ENCODE assay signal across 25 cellular contexts in genomic region chr18:43001821-43002220, GRCh38.
DNase-seq lines count a peak whose midpoint lies in the region; ATAC-seq and TF ChIP-seq lines count a peak whose summit lies in the region.
"Had no signal": no experiment of that assay in that cellular context is flagged by ENCODE, and none has a peak within 500 bp of the region (broad histone marks: within the 10 kb centered on the region; RNA-seq: fewer than 3 reads in every experiment).

No MANE protein-coding gene starts in this region.

- H3K9me3 Mint-ChIP-seq in effector memory CD8-positive, alpha-beta T cell: peaks cover 7 to 26% of the 10 kb centered on the region in 2 donors

- no peak overlapping the region for H3K4me3 Mint-ChIP-seq in effector memory CD8-positive, alpha-beta T cell
- H3K4me3 Mint-ChIP-seq: B cell, CD14-positive monocyte, H9, IgD-negative memory B cell had no signal

- no peak overlapping the region for H3K9ac ChIP-seq in mesenchymal stem cell (ENCODE audit: low read length)
- H3K9ac ChIP-seq: SK-N-SH had no signal

- ATAC-seq in effector memory CD8-positive, alpha-beta T cell (replicated peaks): no peak
- ATAC-seq: A549 had no signal

- H3K4me2 ChIP-seq in mesenchymal stem cell (ENCODE audit: low read length, poor library complexity, severe bottlenecking): no peak overlapping the region
- H3K4me2 ChIP-seq: A549, SK-N-SH had no signal

- intact Hi-C loops in vagina (cut with DNase I): no loop called here

- H3K27me3 ChIP-seq in mesenchymal stem cell (ENCODE audit: control insufficient read depth in 1 of 2, insufficient read depth in 1 of 2, low read length in 2 of 2): no peaks in the 10 kb centered on the region
- no peaks in the 10 kb centered on the region for H3K27me3 ChIP-seq in vagina

- no peaks in the 10 kb centered on the region for H3K27me3 Mint-ChIP-seq in effector memory CD8-positive, alpha-beta T cell
- H3K27me3 Mint-ChIP-seq: B cell, IgD-negative memory B cell had no signal

- H3K79me1 ChIP-seq in mesenchymal stem cell (replicated peaks; ENCODE audit: low read length, poor library complexity, severe bottlenecking): no peaks in the 10 kb centered on the region

- H2BK15ac ChIP-seq in mesenchymal stem cell (ENCODE audit: low read depth, poor library complexity, severe bottlenecking): no peak overlapping the region

- H3K14ac ChIP-seq in mesenchymal stem cell (ENCODE audit: low read length in 2 of 2): no peak overlapping the region

- peak overlapping the region in 1 of 2 experiments; percentile 26 for H3K4ac ChIP-seq in mesenchymal stem cell (ENCODE audit: low read depth in 1 of 2, low read length in 2 of 2)

- H3K4me1 Mint-ChIP-seq in effector memory CD8-positive, alpha-beta T cell (ENCODE audit: low read depth in 2 of 2): no peaks in the 10 kb centered on the region
- H3K4me1 Mint-ChIP-seq: B cell, CD14-positive monocyte, IgD-negative memory B cell had no signal

- H2BK5ac ChIP-seq in mesenchymal stem cell (ENCODE audit: low read depth, low read length, poor library complexity, severe bottlenecking): no peak overlapping the region

- H3K4me1 ChIP-seq in mesenchymal stem cell (ENCODE audit: control insufficient read depth, insufficient read depth, low read depth, low read length): no peaks in the 10 kb centered on the region
- H3K4me1 ChIP-seq in vagina: no peaks in the 10 kb centered on the region
- H3K4me1 ChIP-seq: A549 had no signal

- H2BK12ac ChIP-seq in mesenchymal stem cell (ENCODE audit: low read length in 2 of 2): no peak overlapping the region

- H3K18ac ChIP-seq in mesenchymal stem cell (ENCODE audit: low read depth in 1 of 2, low read length in 2 of 2): peak overlapping the region in 1 of 2 experiments; percentile 40

- H3K4me3 ChIP-seq in choroid plexus epithelial cell (ENCODE audit: low read depth, low read length): no peak overlapping the region
- no peak overlapping the region for H3K4me3 ChIP-seq in mesenchymal stem cell (ENCODE audit: insufficient read depth in 1 of 2, low read depth in 1 of 2, low read length in 2 of 2)
- no peak overlapping the region for H3K4me3 ChIP-seq in vagina
- H3K4me3 ChIP-seq: A549 had no signal

- TF ChIP-seq CTCF in choroid plexus epithelial cell (conservative IDR thresholded peaks at IDR 0.05; ENCODE audit: low read depth, low read length): no peak
- TF ChIP-seq CTCF in vagina (IDR thresholded peaks at IDR 0.05): no peak

- H3K23ac ChIP-seq in mesenchymal stem cell (ENCODE audit: low read length in 2 of 2): no peak overlapping the region

- DNase-seq in HK-2 (ENCODE audit: unreplicated experiment) (peak; percentile 10), NCI-H226 (peak; percentile 2), choroid plexus epithelial cell (ENCODE audit: low read depth) (peak; percentile 39), mesenchymal stem cell (peak; percentile 80), vagina (ENCODE audit: extremely low spot score in 2 of 2) (no peak), mesenteric fat pad (ENCODE audit: low spot score) (no peak)
- DNase-seq in effector memory CD8-positive, alpha-beta T cell: no peak
- DNase-seq: EL; GF-D8; H9; Karpas-422; NCI-H1048; NCI-H1417 treated with DMSO at 0.1 percent for 48 hours; NCI-H187 treated with DMSO at 0.1 percent for 48 hours; NCI-H2227 treated with DMSO at 0.1 percent for 48 hours; NCI-H510A treated with DMSO at 0.1 percent for 48 hours; NCI-H748 treated with DMSO at 0.1 percent for 48 hours; NK-92 treated with Interleukin-12 subunit alpha and Interleukin-12 subunit beta, amount 100 ng/mL, for 24 hours; SIG-M5; SK-N-SH had no signal

- H3K9me3 ChIP-seq in mesenchymal stem cell (ENCODE audit: control insufficient read depth, low read length) (no peaks in the 10 kb centered on the region), vagina (no peaks in the 10 kb centered on the region)
- H3K9me3 ChIP-seq: A549, SK-N-SH had no signal

- H3K36me3 Mint-ChIP-seq in effector memory CD8-positive, alpha-beta T cell (ENCODE audit: insufficient read depth): no peaks in the 10 kb centered on the region
- H3K36me3 Mint-ChIP-seq: CD14-positive monocyte, IgD-negative memory B cell had no signal

- H2AK5ac ChIP-seq in mesenchymal stem cell (ENCODE audit: low read length, severe bottlenecking): no peak overlapping the region

- H4K8ac ChIP-seq in mesenchymal stem cell (ENCODE audit: low read length): peak overlapping the region; percentile 5

- WGBS in mesenchymal stem cell: 26% methylated on average over 2 of the region's 2 CpGs

- no peak overlapping the region for H3K27ac Mint-ChIP-seq in effector memory CD8-positive, alpha-beta T cell
- H3K27ac Mint-ChIP-seq: B cell, CD14-positive monocyte, H9, IgD-negative memory B cell had no signal

- TF ChIP-seq POLR2A in vagina (IDR thresholded peaks at IDR 0.05): no peak

- no peak overlapping the region for H2BK120ac ChIP-seq in mesenchymal stem cell (ENCODE audit: low read depth, low read length)

- H3K36me3 ChIP-seq in mesenchymal stem cell (ENCODE audit: control insufficient read depth in 1 of 2, insufficient read depth in 2 of 2, low read depth in 1 of 2, low read length in 2 of 2) (no peaks in the 10 kb centered on the region), vagina (no peaks in the 10 kb centered on the region)

- H2AFZ ChIP-seq in mesenchymal stem cell (ENCODE audit: low read depth, low read length): peak overlapping the region; percentile 27

- no peak overlapping the region for H4K91ac ChIP-seq in mesenchymal stem cell (ENCODE audit: low read length)

- H3K27ac ChIP-seq in mesenchymal stem cell (ENCODE audit: low read length, poor library complexity, severe bottlenecking): no peak overlapping the region
- no peak overlapping the region for H3K27ac ChIP-seq in vagina
- H3K27ac ChIP-seq: A549, HL-60 had no signal

Comparison
In these comparisons a context has a peak if more than half of its experiments do, and no peak if none do; other contexts are left out.
1. DNase-seq: peak in HK-2 (single experiment), NCI-H226 (single experiment), choroid plexus epithelial cell (single experiment) and mesenchymal stem cell (single experiment); none in vagina (0 of 2), effector memory CD8-positive, alpha-beta T cell (0 of 3) and mesenteric fat pad (single experiment).